Comparison of ENCODE assay signal across 25 cellular contexts in genomic region chr16:19914877-19915276, GRCh38. TPM values are rescaled to one million over a fixed set of nuclear protein-coding genes. Genes with fewer than 3 reads are reported as not detected.
"Had no signal": no experiment of that assay in that cellular context is flagged by ENCODE, and none has a peak within 500 bp of the region (broad histone marks: within the 10 kb centered on the region; RNA-seq: fewer than 3 reads in every experiment).

No MANE protein-coding gene starts in this region.

- H3K36me3 ChIP-seq: esophagus squamous epithelium, gastrocnemius medialis, left lung, lower lobe of right lung had no signal

- ATAC-seq: esophagus mucosa, gastrocnemius medialis, left cardiac atrium, left lung, left ventricle myocardium superior, lower lobe of right lung, mucosa of descending colon had no signal

- H3K36me3 Mint-ChIP-seq: immature natural killer cell, mesothelial cell of epicardium, naive B cell had no signal

- H3K4me1 Mint-ChIP-seq: immature natural killer cell, mesothelial cell of epicardium, naive B cell had no signal

- H3K27ac Mint-ChIP-seq: immature natural killer cell, mesothelial cell of epicardium, naive B cell had no signal

- H3K27me3 ChIP-seq: gastrocnemius medialis, hepatocyte had no signal

- H3K4me1 ChIP-seq: esophagus squamous epithelium, gastrocnemius medialis, left lung, lower lobe of right lung had no signal

- DNase-seq: dermis blood vessel endothelial cell; dorsolateral prefrontal cortex; effector CD4-positive, alpha-beta T cell; effector memory CD4-positive, alpha-beta T cell; erythroblast; esophagus squamous epithelium; foreskin fibroblast; foreskin melanocyte; gastrocnemius medialis; glutamatergic neuron; head of caudate nucleus; hypothalamus; immature natural killer cell; left cardiac atrium; left lung; left ventricle myocardium superior; lower lobe of right lung; mesenchymal stem cell; mucosa of descending colon; naive B cell had no signal

- H3K9me3 Mint-ChIP-seq: mesothelial cell of epicardium had no signal

- H3K9me3 ChIP-seq: esophagus squamous epithelium, left lung, lower lobe of right lung, mucosa of descending colon had no signal

- H3K4me3 Mint-ChIP-seq: immature natural killer cell, mesothelial cell of epicardium had no signal

- H3K27ac ChIP-seq: coronary artery, dorsolateral prefrontal cortex, epithelial cell of prostate, esophagus squamous epithelium, gastrocnemius medialis, hepatocyte, left lung, lower lobe of right lung had no signal

- H3K4me3 ChIP-seq: coronary artery, dorsolateral prefrontal cortex, esophagus squamous epithelium, gastrocnemius medialis, hepatocyte, left lung, lower lobe of right lung, mucosa of descending colon had no signal

RNA-seq across cellular contexts. Expression of gene GPRC5B, which starts 30.2 kb away (rescaled TPM):
- polyA plus RNA-seq: immature natural killer cell had no signal
